Comparison of ENCODE assay signal across 23 cellular contexts in genomic region chr5:54936201-54936600, GRCh38. TPM values are rescaled to one million over a fixed set of nuclear protein-coding genes. Genes with fewer than 3 reads are reported as not detected.
"Had no signal": no experiment of that assay in that cellular context is flagged by ENCODE, and none has a peak within 500 bp of the region (broad histone marks: within the 10 kb centered on the region; RNA-seq: fewer than 3 reads in every experiment).

No MANE protein-coding gene starts in this region.

- H3K27me3 ChIP-seq: right lobe of liver had no signal

- H3K4me2 ChIP-seq: hepatocyte had no signal

- FAIRE-seq: endometrium, urothelium cell line had no signal

- H3K9me3 ChIP-seq: gastroesophageal sphincter, right lobe of liver, thoracic aorta had no signal

- H3K4me1 ChIP-seq: gastroesophageal sphincter, right lobe of liver had no signal

- H2AFZ ChIP-seq: hepatocyte had no signal

- H3K79me2 ChIP-seq: hepatocyte had no signal

- DNase-seq: activated CD4-positive, alpha-beta T cell treated with anti-CD3 and anti-CD28 coated beads for 36 hours; activated CD4-positive, CD25-positive, alpha-beta regulatory T cell; activated CD8-positive, alpha-beta memory T cell treated with anti-CD3 and anti-CD28 coated beads, Interleukin-2, amount 10 ng/mL, durations not matched to agents 7 days and 5 days; activated CD8-positive, alpha-beta T cell treated with anti-CD3 and anti-CD28 coated beads, Interleukin-2, amount 10 ng/mL, durations not matched to agents 7 days and 5 days; activated naive CD8-positive, alpha-beta T cell treated with anti-CD3 and anti-CD28 coated beads, Interleukin-2, amount 50 U/mL, for 24 hours; activated T-cell treated with anti-CD3 and anti-CD28 coated beads, Interleukin-2, amount 50 U/mL, for 48 hours; amygdala; caudate nucleus; effector CD8-positive, alpha-beta T cell; islet precursor cell; left ventricle myocardium superior; right lobe of liver; stimulated activated CD4-positive, alpha-beta T cell treated with anti-CD3 and anti-CD28 coated beads, Interleukin-4, amount 100 ng/mL, for 1 hour; stimulated activated naive CD8-positive, alpha-beta T cell treated with anti-CD3 and anti-CD28 coated beads, Interleukin-15, Interleukin-2, amounts not matched to agents 100 U/mL and 50 U/mL, for 24 hours; trophoblast cell had no signal

- H3K36me3 ChIP-seq: gastroesophageal sphincter, right lobe of liver, thoracic aorta had no signal

- H3K27ac ChIP-seq: gastroesophageal sphincter, hepatocyte, right lobe of liver, thoracic aorta had no signal

- H3K4me3 ChIP-seq: gastroesophageal sphincter, hepatocyte, right lobe of liver, thoracic aorta had no signal

- ATAC-seq: activated CD4-positive, alpha-beta T cell treated with anti-CD3 and anti-CD28 coated beads for 36 hours; activated CD8-positive, alpha-beta memory T cell treated with anti-CD3 and anti-CD28 coated beads, Interleukin-2, amount 10 ng/mL, durations not matched to agents 7 days and 5 days; activated CD8-positive, alpha-beta T cell treated with anti-CD3 and anti-CD28 coated beads, Interleukin-2, amount 10 ng/mL, durations not matched to agents 7 days and 5 days; activated naive CD8-positive, alpha-beta T cell treated with anti-CD3 and anti-CD28 coated beads, Interleukin-2, amount 50 U/mL, for 24 hours; gastroesophageal sphincter; left ventricle myocardium superior; right lobe of liver; stimulated activated naive CD8-positive, alpha-beta T cell treated with anti-CD3 and anti-CD28 coated beads, Interleukin-15, Interleukin-2, amounts not matched to agents 100 U/mL and 50 U/mL, for 24 hours had no signal

RNA-seq across cellular contexts. Expression of gene ESM1, which starts 49.2 kb away (rescaled TPM):
- total RNA-seq: activated CD4-positive, alpha-beta T cell treated with anti-CD3 and anti-CD28 coated beads for 36 hours; activated CD8-positive, alpha-beta T cell treated with anti-CD3 and anti-CD28 coated beads, Interleukin-2, amount 10 ng/mL, durations not matched to agents 7 days and 5 days; left ventricle myocardium superior; mesenteric fat pad; progenitor cell of endocrine pancreas; subcutaneous adipose tissue had no signal
